Comparison of ENCODE assay signal across 10 cellular contexts in the genomic region with DNA sequence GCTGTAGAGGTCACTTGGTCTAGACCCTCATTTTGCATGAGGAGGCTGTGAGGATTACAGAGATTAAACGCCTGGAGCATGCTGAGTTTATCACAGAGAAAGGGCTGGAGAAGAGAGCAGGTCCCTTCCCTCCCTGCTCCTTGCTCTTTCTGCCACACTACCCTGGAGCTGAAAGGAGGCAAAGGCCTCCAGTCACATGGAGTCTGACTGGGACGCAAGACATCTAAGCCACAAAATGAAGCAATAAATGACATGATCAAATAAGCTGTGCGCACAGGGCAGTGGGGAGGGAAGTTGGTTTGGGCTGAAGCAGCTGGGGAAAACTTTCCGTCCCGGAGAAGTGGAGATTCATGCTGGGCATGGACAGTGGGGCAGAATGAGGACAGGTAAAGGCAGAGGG. TPM values are rescaled to one million over a fixed set of nuclear protein-coding genes. Genes with fewer than 3 reads are reported as not detected.
A peak's percentile ranks its signal among the peaks of the same experiment; 100 is the strongest.
DNase-seq lines count a peak whose midpoint lies in the region; ATAC-seq and TF ChIP-seq lines count a peak whose summit lies in the region.
"Had no signal": no experiment of that assay in that cellular context is flagged by ENCODE, and none has a peak within 500 bp of the region (broad histone marks: within the 10 kb centered on the region; RNA-seq: fewer than 3 reads in every experiment).

No MANE protein-coding gene starts in this region.

- TF ChIP-seq CTCF in NB4 (IDR thresholded peaks at IDR 0.05; ENCODE audit: low read depth, low read length) (no peak), nephron progenitor cell (IDR thresholded peaks at IDR 0.05) (no peak)

- no peak for ATAC-seq in GM21723 (IDR thresholded peaks at IDR 0.05; ENCODE audit: unreplicated experiment)

- H3K27me3 Mint-ChIP-seq in dendritic cell treated with granulocyte-macrophage colony-stimulating factor and Interleukin-4, amounts not matched to agents 40 ng/mL and 50 ng/mL, for 4 days, result no peaks in the 10 kb centered on the region
- peaks cover 1% of the 10 kb centered on the region for H3K27me3 Mint-ChIP-seq in nephron progenitor cell (ENCODE audit: low read depth, poor library complexity)

- peaks cover 18% of the 10 kb centered on the region for H3K36me3 Mint-ChIP-seq in dendritic cell treated with granulocyte-macrophage colony-stimulating factor and Interleukin-4, amounts not matched to agents 40 ng/mL and 50 ng/mL, for 4 days (ENCODE audit: low read depth)
- no peaks in the 10 kb centered on the region for H3K36me3 Mint-ChIP-seq in nephron progenitor cell (ENCODE audit: low read depth)

- peaks cover 87% of the 10 kb centered on the region for H3K4me1 Mint-ChIP-seq in dendritic cell treated with granulocyte-macrophage colony-stimulating factor and Interleukin-4, amounts not matched to agents 40 ng/mL and 50 ng/mL, for 4 days (ENCODE audit: low read depth)
- peaks cover 92% of the 10 kb centered on the region for H3K4me1 Mint-ChIP-seq in nephron progenitor cell

- peak overlapping the region; percentile 62 for H3K4me3 Mint-ChIP-seq in dendritic cell treated with granulocyte-macrophage colony-stimulating factor and Interleukin-4, amounts not matched to agents 40 ng/mL and 50 ng/mL, for 4 days
- no peak overlapping the region for H3K4me3 Mint-ChIP-seq in nephron progenitor cell

- TF ChIP-seq POLR2A in NB4 (IDR thresholded peaks at IDR 0.05; ENCODE audit: extremely low read depth, insufficient read length), result peak; percentile 32

- intact Hi-C loops in dendritic cell treated with granulocyte-macrophage colony-stimulating factor and Interleukin-4, amounts not matched to agents 40 ng/mL and 50 ng/mL, for 4 days (cut with micrococcal nuclease), result loop anchor here (5.0 kb wide), 1 partner anchor 41 kb away; no protein-coding TSS in a partner anchor

- no peaks in the 10 kb centered on the region for H3K9me3 Mint-ChIP-seq in dendritic cell treated with granulocyte-macrophage colony-stimulating factor and Interleukin-4, amounts not matched to agents 40 ng/mL and 50 ng/mL, for 4 days
- no peaks in the 10 kb centered on the region for H3K9me3 Mint-ChIP-seq in nephron progenitor cell

- peak overlapping the region; percentile 88 for H3K27ac Mint-ChIP-seq in dendritic cell treated with granulocyte-macrophage colony-stimulating factor and Interleukin-4, amounts not matched to agents 40 ng/mL and 50 ng/mL, for 4 days
- peak overlapping the region; percentile 14 for H3K27ac Mint-ChIP-seq in nephron progenitor cell

- H3K4me3 ChIP-seq in NB4 (ENCODE audit: low read depth, low read length), result peak overlapping the region; percentile 66

- DNase-seq in Daoy (ENCODE audit: low read depth) (peak; percentile 60), NB4 (ENCODE audit: low read depth) (peak; percentile 92), nephron progenitor cell (no peak), SHP77 (lab: John Stamatoyannopoulos, UW) (no peak), mucosa of gallbladder (ENCODE audit: low spot score) (no peak)
- DNase-seq in activated effector memory CD4-positive, alpha-beta T cell treated with Interleukin-2 at 50 U/mL for 16 hours, result no peak
- DNase-seq: NCI-H1694; stimulated activated naive CD4-positive, alpha-beta T cell treated with Interleukin-2 at 50 U/mL for 16 hours had no signal

RNA-seq across cellular contexts. Expression of gene ATXN1, which starts 33.3 kb away (rescaled TPM):
- 29.9 and 33.8 TPM in 2 replicates for total RNA-seq in Daoy (2014; rRNA removed; shearing (Covaris generic))
- total RNA-seq in mucosa of gallbladder, result 71.0 TPM

Comparison
In these comparisons a context has a peak if more than half of its experiments do, and no peak if none do; other contexts are left out.
1. DNase-seq: peak in Daoy (single experiment) and NB4 (single experiment); none in nephron progenitor cell (single experiment), SHP77 (0 of 2), mucosa of gallbladder (single experiment) and activated effector memory CD4-positive, alpha-beta T cell treated with Interleukin-2 at 50 U/mL for 16 hours (single experiment).